In the genomic region with DNA sequence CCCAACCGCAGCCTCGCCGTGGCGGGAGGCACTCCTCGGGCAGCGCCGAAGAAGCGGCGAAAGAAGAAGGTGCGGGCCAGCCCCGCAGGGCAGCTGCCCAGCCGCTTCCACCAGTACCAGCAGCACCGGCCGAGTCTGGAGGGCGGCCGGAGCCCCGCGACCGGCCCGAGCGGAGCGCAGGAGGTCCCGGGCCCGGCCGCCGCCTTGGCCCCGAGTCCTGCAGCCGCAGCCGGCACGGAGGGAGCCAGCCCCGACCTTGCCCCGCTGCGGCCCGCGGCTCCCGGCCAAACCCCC, we compare ENCODE assay signal across 8 cellular contexts. TPM values are rescaled to one million over a fixed set of nuclear protein-coding genes. Genes with fewer than 3 reads are reported as not detected.
A peak's percentile ranks its signal among the peaks of the same experiment; 100 is the strongest.
DNase-seq lines count a peak whose midpoint lies in the region; ATAC-seq and TF ChIP-seq lines count a peak whose summit lies in the region.

No MANE protein-coding gene starts in this region.

- no peak for TF ChIP-seq CTCF in fibroblast of the aortic adventitia (IDR thresholded peaks at IDR 0.05; ENCODE audit: insufficient read depth, low read length)
- TF ChIP-seq CTCF in retinal pigment epithelial cell (conservative IDR thresholded peaks at IDR 0.05; ENCODE audit: low read depth, low read length): no peak

- H3K4me3 ChIP-seq in fibroblast of the aortic adventitia (ENCODE audit: low read depth, low read length) (peak overlapping the region; percentile 90), retinal pigment epithelial cell (ENCODE audit: low read length) (peak overlapping the region; percentile 98)

- no peaks in the 10 kb centered on the region for H3K27me3 Mint-ChIP-seq in T-helper 17 cell

- H3K4me3 Mint-ChIP-seq in T-helper 17 cell: peak overlapping the region; percentile 93

- ATAC-seq in GM18505 (IDR thresholded peaks at IDR 0.05; ENCODE audit: unreplicated experiment) (peak; percentile 13), HG02798 (IDR thresholded peaks at IDR 0.05; ENCODE audit: poor library complexity, unreplicated experiment) (peak; percentile 7), T-helper 17 cell (no peak)

- peaks cover 52% of the 10 kb centered on the region for H3K4me1 Mint-ChIP-seq in T-helper 17 cell

- DNase-seq in T-helper 17 cell (peak in 1 of 3 donors; percentile 24), fibroblast of the aortic adventitia (ENCODE audit: low read depth) (no peak), retinal pigment epithelial cell (ENCODE audit: low read depth) (no peak), D341Med (ENCODE audit: low spot score) (no peak), NCI-H187 treated with DMSO at 0.1 percent for 48 hours (lab: John Stamatoyannopoulos, UW) (no peak), NAMALWA (ENCODE audit: low spot score) (no peak)

- H3K27ac Mint-ChIP-seq in T-helper 17 cell: peak overlapping the region; percentile 97

- H3K9me3 ChIP-seq in T-helper 17 cell (ENCODE audit: control insufficient read depth, low read length, poor library complexity, severe bottlenecking): no peaks in the 10 kb centered on the region

- no peak for TF ChIP-seq POLR2A in GM18505 (IDR thresholded peaks at IDR 0.05; ENCODE audit: borderline replicate concordance, extremely low read depth, insufficient read depth, insufficient read length)

- peaks cover 13% of the 10 kb centered on the region for H3K36me3 Mint-ChIP-seq in T-helper 17 cell (ENCODE audit: low read depth)

RNA-seq across cellular contexts. Expression of gene PNRC1, which starts 0.5 kb away (rescaled TPM):
- 100 to 1,000 TPM; 671 to 837 TPM for total RNA-seq in T-helper 17 cell
- total RNA-seq in fibroblast of the aortic adventitia (ENCODE audit: low replicate concordance): 92.3 and 138 TPM in 2 replicates

RNA-seq across cellular contexts. Expression of gene SRSF12, which starts 36.8 kb away (rescaled TPM):
- total RNA-seq in T-helper 17 cell: not detected
- total RNA-seq in fibroblast of the aortic adventitia (ENCODE audit: low replicate concordance): 0.09 and 0.33 TPM in 2 replicates
